12 cellular contexts compared by ENCODE assay signal in the genomic region with DNA sequence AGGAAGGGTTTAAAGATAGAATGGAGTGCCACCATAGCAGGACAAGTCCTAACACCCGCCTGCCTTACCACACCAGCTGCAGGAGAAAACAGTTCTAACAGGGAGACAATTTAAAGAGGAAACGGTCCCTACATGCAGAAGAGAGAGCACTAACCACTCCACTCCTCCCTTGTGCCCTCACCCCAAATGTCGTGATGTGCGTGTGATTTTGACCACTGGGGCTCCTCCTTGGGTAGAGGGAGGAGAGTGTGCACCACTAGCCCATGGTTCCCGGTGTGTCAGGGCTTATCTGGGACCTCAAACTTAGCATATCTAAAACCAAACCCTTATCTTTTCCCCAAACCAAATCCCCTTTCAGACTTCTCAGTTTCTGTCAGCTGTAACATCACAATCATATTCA.
DNase-seq lines count a peak whose midpoint lies in the region; ATAC-seq, FAIRE-seq and TF ChIP-seq lines count a peak whose summit lies in the region.
"Had no signal": no experiment of that assay in that cellular context is flagged by ENCODE, and none has a peak within 500 bp of the region (broad histone marks: within the 10 kb centered on the region; RNA-seq: fewer than 3 reads in every experiment).

No MANE protein-coding gene starts in this region.

- H3K4me3 Mint-ChIP-seq in CD8-positive, alpha-beta memory T cell, result no peak overlapping the region

- peak; percentile 81 for FAIRE-seq in D721Med (lab: Jason Lieb, UNC)
- FAIRE-seq: A549 had no signal

- no peak overlapping the region for H2AFZ ChIP-seq in PC-3 (ENCODE audit: low read length)

- no peak overlapping the region for H3K9ac ChIP-seq in PC-3 (ENCODE audit: low read length)

- TF ChIP-seq CTCF in D721Med (IDR thresholded peaks at IDR 0.05; ENCODE audit: insufficient read depth, missing control alignments) (no peak), PC-3 (conservative IDR thresholded peaks at IDR 0.05; ENCODE audit: low read depth, low read length) (no peak)

- H3K4me3 ChIP-seq in PC-3 (ENCODE audit: low read length), result no peak overlapping the region
- H3K4me3 ChIP-seq in CD8-positive, alpha-beta memory T cell (ENCODE audit: low read length), result no peak overlapping the region
- H3K4me3 ChIP-seq: A549, cardiac muscle cell had no signal

- no peaks in the 10 kb centered on the region for H3K9me3 ChIP-seq in PC-3 (ENCODE audit: low read length)
- H3K9me3 ChIP-seq in CD8-positive, alpha-beta memory T cell (ENCODE audit: low read length), result no peaks in the 10 kb centered on the region
- H3K9me3 ChIP-seq: A549 had no signal

- no peak overlapping the region for H3K4me2 ChIP-seq in PC-3 (ENCODE audit: low read length)
- H3K4me2 ChIP-seq: A549 had no signal

- no peaks in the 10 kb centered on the region for H3K4me1 Mint-ChIP-seq in CD8-positive, alpha-beta memory T cell

- H3K9me3 Mint-ChIP-seq in CD8-positive, alpha-beta memory T cell, result peaks cover 0 to 6% (median 0%) of the 10 kb centered on the region in 5 donors

- DNase-seq in D721Med (ENCODE audit: insufficient read length, low spot score) (no peak), iPS-NIHi7 (ENCODE audit: extremely low spot score) (no peak), PC-3 (no peak), NCI-H146 (lab: John Stamatoyannopoulos, UW) (no peak)
- no peak for DNase-seq in CD8-positive, alpha-beta memory T cell
- DNase-seq: activated CD4-positive, alpha-beta T cell treated with anti-CD3 and anti-CD28 coated beads for 4 hours; NCI-H526 treated with DMSO at 0.1 percent for 48 hours had no signal

- no peak overlapping the region for H3K27ac ChIP-seq in PC-3 (ENCODE audit: low read length)
- H3K27ac ChIP-seq in CD8-positive, alpha-beta memory T cell (ENCODE audit: low read depth, low read length), result no peak overlapping the region
- H3K27ac ChIP-seq: A549, cardiac muscle cell had no signal

- POLR2A ChIA-PET in PC-3 (lab: Charles Lee; ENCODE audit: unreplicated experiment), result no interaction called here
- POLR2A ChIA-PET in CD8-positive, alpha-beta memory T cell (lab: Charles Lee), result no interaction called here

- no TSS peak for BruUV-seq in PC-3 (replicated peaks; lab: Mats Ljungman, UMichigan)

- H3K79me2 ChIP-seq in PC-3 (ENCODE audit: low read length), result no peaks in the 10 kb centered on the region

- intact Hi-C loops in PC-3 (cut with micrococcal nuclease), result no loop called here

- CTCF ChIA-PET in PC-3 (lab: Charles Lee), result no interaction called here
- CTCF ChIA-PET in CD8-positive, alpha-beta memory T cell (lab: Charles Lee), result no interaction called here

- H4K20me1 ChIP-seq in PC-3 (ENCODE audit: low read length), result no peaks in the 10 kb centered on the region

- H3F3A ChIP-seq in PC-3 (ENCODE audit: low read length, unreplicated experiment), result no peaks in the 10 kb centered on the region

- H3K27me3 ChIP-seq in PC-3 (ENCODE audit: low read length), result no peaks in the 10 kb centered on the region
- H3K27me3 ChIP-seq in CD8-positive, alpha-beta memory T cell (ENCODE audit: insufficient read depth, low read length, poor library complexity, severe bottlenecking), result no peaks in the 10 kb centered on the region
- H3K27me3 ChIP-seq: cardiac muscle cell had no signal

- peaks cover 6% of the 10 kb centered on the region; the same call in 1 of the 2 replicates for H3K4me1 ChIP-seq in PC-3 (ENCODE audit: insufficient read depth, low read length)
- no peaks in the 10 kb centered on the region for H3K4me1 ChIP-seq in CD8-positive, alpha-beta memory T cell (ENCODE audit: insufficient read depth, low read length)
- H3K4me1 ChIP-seq: A549 had no signal

- H3K27me3 Mint-ChIP-seq in CD8-positive, alpha-beta memory T cell, result peaks cover 0 to 4% of the 10 kb centered on the region in 2 donors

- no peak overlapping the region for H3K27ac Mint-ChIP-seq in CD8-positive, alpha-beta memory T cell

- H3K9me2 ChIP-seq in PC-3 (replicated peaks; ENCODE audit: low read length), result no peaks in the 10 kb centered on the region

- H3K36me3 ChIP-seq in PC-3 (ENCODE audit: low read depth, low read length), result no peaks in the 10 kb centered on the region
- no peaks in the 10 kb centered on the region for H3K36me3 ChIP-seq in CD8-positive, alpha-beta memory T cell (ENCODE audit: insufficient read depth, low read length)
- H3K36me3 ChIP-seq: cardiac muscle cell had no signal

- ATAC-seq in GM19328 (IDR thresholded peaks at IDR 0.05; ENCODE audit: unreplicated experiment) (peak; percentile 75), HG02642 (IDR thresholded peaks at IDR 0.05; ENCODE audit: poor library complexity, unreplicated experiment) (peak; percentile 75), HG03442 (IDR thresholded peaks at IDR 0.05; ENCODE audit: unreplicated experiment) (peak; percentile 66), PC-3 (no peak)
- ATAC-seq: A549 had no signal

- H3K36me3 Mint-ChIP-seq in CD8-positive, alpha-beta memory T cell, result no peaks in the 10 kb centered on the region
